In the genomic region with DNA sequence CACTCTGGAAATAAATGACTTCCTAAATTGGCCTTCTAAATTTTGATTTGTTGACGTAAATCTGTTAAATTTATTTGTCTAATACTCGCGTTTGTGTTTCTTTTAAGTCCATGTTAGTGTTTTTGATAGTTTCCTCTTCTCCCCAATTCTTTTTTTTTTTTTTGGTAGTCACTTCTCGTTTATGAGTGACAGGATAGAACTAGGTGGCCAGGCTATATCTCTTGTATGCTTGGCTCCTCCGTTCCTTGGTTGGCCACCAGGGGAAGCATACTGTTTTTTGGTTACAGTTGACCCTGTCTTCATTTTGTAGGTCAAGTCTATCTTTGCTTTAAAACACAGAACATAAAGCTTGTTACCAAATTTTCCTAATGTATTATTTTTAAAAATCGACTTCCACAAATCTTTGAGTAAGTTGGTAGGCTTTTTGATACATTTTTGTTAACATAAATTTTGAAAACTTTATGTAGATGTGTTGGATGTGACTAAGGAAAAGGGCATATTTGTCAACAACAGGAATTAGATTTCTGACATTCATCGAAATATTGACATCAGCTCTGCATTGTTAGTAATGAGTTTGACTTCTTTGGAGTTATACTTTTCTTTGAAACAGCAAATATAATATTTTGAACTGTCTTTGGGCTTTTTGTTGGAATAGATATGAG, we compare ENCODE assay signal across 8 cellular contexts.
DNase-seq lines count a peak whose midpoint lies in the region; ATAC-seq lines count a peak whose summit lies in the region.

No MANE protein-coding gene starts in this region.

- peak overlapping the region; percentile 91 to 94 for H3K4me3 Mint-ChIP-seq in effector memory CD8-positive, alpha-beta T cell

- peak overlapping the region in 1 of 2 donors; percentile 79 for H3K27ac Mint-ChIP-seq in effector memory CD8-positive, alpha-beta T cell

- H3K36me3 Mint-ChIP-seq in effector memory CD8-positive, alpha-beta T cell (ENCODE audit: insufficient read depth), result peaks cover 30% of the 10 kb centered on the region

- no peaks in the 10 kb centered on the region for H3K9me3 Mint-ChIP-seq in effector memory CD8-positive, alpha-beta T cell

- ATAC-seq in HG03520 (IDR thresholded peaks at IDR 0.05; ENCODE audit: unreplicated experiment) (peak; percentile 30), GM21367 (IDR thresholded peaks at IDR 0.05; ENCODE audit: unreplicated experiment) (no peak)
- ATAC-seq in effector memory CD8-positive, alpha-beta T cell (replicated peaks), result no peak

- peaks cover 21 to 26% of the 10 kb centered on the region in 2 donors for H3K4me1 Mint-ChIP-seq in effector memory CD8-positive, alpha-beta T cell (ENCODE audit: low read depth in 2 of 2)

- DNase-seq in ELR (ENCODE audit: low read depth) (peak; percentile 87), NCI-H748 treated with DMSO at 0.1 percent for 48 hours (lab: John Stamatoyannopoulos, UW) (peak; percentile 61), medulla oblongata (ENCODE audit: extremely low spot score) (peak; percentile 72)
- DNase-seq in activated CD4-positive, alpha-beta T cell treated with anti-CD3 and anti-CD28 coated beads, Interleukin-2, amount 50 U/mL, for 48 hours, result peak; percentile 72 to 76
- peak; percentile 38 to 48 (median 40) for DNase-seq in effector memory CD8-positive, alpha-beta T cell
- peak; percentile 21 for DNase-seq in stimulated activated CD8-positive, alpha-beta memory T cell treated with anti-CD3 and anti-CD28 coated beads, Interleukin-7, amount 100 ng/mL, for 24 hours (ENCODE audit: low read depth)

- H3K27me3 Mint-ChIP-seq in effector memory CD8-positive, alpha-beta T cell, result no peaks in the 10 kb centered on the region

Comparison
In these comparisons a context has a peak if more than half of its experiments do, and no peak if none do; other contexts are left out.
1. DNase-seq: peak in every context shown above with its lines; median percentile 87 in ELR; 74 in activated CD4-positive, alpha-beta T cell treated with anti-CD3 and anti-CD28 coated beads, Interleukin-2, amount 50 U/mL, for 48 hours; 72 in medulla oblongata; 61 in NCI-H748 treated with DMSO at 0.1 percent for 48 hours; 40 in effector memory CD8-positive, alpha-beta T cell; 21 in stimulated activated CD8-positive, alpha-beta memory T cell treated with anti-CD3 and anti-CD28 coated beads, Interleukin-7, amount 100 ng/mL, for 24 hours.